1 cellular context compared by ENCODE assay signal in the genomic region with DNA sequence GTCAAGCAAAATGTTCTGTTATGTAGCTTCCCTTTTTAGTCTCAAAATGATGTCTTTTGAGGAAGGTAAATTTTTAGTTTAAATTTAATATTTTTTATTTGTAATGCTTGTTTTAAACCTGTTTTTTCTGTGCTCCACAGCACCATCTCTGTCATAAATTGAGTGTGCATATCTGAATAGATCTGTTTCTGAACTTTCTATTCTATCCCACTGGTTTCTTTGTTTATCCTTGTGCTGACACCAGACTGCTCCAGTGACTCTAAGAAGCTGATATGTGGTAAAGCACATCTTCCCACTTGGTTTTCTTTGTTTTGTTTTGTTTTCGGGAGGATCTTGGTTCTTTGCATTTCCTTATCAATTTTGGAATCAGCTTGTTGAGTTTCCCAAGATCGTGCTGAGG.
TF ChIP-seq lines count a peak whose summit lies in the region.

No MANE protein-coding gene starts in this region.

TF ChIP-seq in SK-N-SH treated with all-trans-retinoic acid at 6 μM for 48 hours, 23 proteins besides CTCF, POLR2A, EP300 and RAD21 (continued from another document):
- TF ChIP-seq, protein P1, sequence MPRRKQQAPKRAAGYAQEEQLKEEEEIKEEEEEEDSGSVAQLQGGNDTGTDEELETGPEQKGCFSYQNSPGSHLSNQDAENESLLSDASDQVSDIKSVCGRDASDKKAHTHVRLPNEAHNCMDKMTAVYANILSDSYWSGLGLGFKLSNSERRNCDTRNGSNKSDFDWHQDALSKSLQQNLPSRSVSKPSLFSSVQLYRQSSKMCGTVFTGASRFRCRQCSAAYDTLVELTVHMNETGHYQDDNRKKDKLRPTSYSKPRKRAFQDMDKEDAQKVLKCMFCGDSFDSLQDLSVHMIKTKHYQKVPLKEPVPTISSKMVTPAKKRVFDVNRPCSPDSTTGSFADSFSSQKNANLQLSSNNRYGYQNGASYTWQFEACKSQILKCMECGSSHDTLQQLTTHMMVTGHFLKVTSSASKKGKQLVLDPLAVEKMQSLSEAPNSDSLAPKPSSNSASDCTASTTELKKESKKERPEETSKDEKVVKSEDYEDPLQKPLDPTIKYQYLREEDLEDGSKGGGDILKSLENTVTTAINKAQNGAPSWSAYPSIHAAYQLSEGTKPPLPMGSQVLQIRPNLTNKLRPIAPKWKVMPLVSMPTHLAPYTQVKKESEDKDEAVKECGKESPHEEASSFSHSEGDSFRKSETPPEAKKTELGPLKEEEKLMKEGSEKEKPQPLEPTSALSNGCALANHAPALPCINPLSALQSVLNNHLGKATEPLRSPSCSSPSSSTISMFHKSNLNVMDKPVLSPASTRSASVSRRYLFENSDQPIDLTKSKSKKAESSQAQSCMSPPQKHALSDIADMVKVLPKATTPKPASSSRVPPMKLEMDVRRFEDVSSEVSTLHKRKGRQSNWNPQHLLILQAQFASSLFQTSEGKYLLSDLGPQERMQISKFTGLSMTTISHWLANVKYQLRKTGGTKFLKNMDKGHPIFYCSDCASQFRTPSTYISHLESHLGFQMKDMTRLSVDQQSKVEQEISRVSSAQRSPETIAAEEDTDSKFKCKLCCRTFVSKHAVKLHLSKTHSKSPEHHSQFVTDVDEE (CRISPR knock-in tag; IDR thresholded peaks at IDR 0.05), result no peak
- TF ChIP-seq, protein P2, sequence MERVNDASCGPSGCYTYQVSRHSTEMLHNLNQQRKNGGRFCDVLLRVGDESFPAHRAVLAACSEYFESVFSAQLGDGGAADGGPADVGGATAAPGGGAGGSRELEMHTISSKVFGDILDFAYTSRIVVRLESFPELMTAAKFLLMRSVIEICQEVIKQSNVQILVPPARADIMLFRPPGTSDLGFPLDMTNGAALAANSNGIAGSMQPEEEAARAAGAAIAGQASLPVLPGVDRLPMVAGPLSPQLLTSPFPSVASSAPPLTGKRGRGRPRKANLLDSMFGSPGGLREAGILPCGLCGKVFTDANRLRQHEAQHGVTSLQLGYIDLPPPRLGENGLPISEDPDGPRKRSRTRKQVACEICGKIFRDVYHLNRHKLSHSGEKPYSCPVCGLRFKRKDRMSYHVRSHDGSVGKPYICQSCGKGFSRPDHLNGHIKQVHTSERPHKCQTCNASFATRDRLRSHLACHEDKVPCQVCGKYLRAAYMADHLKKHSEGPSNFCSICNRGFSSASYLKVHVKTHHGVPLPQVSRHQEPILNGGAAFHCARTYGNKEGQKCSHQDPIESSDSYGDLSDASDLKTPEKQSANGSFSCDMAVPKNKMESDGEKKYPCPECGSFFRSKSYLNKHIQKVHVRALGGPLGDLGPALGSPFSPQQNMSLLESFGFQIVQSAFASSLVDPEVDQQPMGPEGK (CRISPR knock-in tag; IDR thresholded peaks at IDR 0.05; ENCODE audit: borderline replicate concordance), result no peak
- TF ChIP-seq ESRRG (CRISPR knock-in tag; IDR thresholded peaks at IDR 0.05), result no peak
